ENCODE assay signal across 8 cellular contexts in the genomic region with DNA sequence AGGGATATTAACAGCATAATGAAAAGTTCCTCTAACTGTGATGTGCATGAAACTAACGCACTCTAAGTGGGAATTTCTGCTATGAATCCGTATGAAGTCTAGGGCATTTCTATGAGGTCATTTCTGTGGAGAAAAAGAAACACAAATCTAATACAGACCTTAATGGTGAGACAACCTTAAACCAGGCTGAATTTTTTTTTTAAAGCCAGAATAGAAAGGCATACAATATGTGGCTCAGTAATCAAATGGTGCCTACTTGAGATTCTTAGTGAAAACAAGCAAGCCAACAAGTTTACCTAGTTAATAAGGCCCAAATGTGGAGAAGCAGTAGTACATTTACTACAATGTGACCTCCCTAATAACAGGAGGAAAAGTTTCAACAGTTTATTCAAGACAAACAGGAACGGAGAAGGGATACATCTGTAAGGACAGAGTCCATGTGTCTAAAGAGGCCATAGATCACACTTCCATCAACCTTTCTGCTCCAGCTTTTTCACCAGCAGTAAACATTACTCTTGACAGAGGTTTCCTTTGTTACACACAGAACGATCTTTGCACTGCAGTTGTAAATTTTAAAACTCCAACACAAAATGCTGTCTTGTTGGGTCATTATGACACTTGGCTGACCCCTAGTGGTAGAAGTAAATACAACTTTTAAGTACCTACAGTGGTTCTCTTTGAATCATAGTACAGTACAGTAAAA. TPM values are rescaled to one million over a fixed set of nuclear protein-coding genes. Genes with fewer than 3 reads are reported as not detected.
DNase-seq lines count a peak whose midpoint lies in the region; ATAC-seq, FAIRE-seq and TF ChIP-seq lines count a peak whose summit lies in the region.

No MANE protein-coding gene starts in this region.

- H3K23ac ChIP-seq in IMR-90 (ENCODE audit: low read depth, low read length): no peak overlapping the region

- no peak overlapping the region for H2BK15ac ChIP-seq in IMR-90 (ENCODE audit: low read depth, low read length)

- ATAC-seq in GM21737 (IDR thresholded peaks at IDR 0.05; ENCODE audit: unreplicated experiment) (peak; percentile 87), IMR-90 (ENCODE audit: low read depth) (peak; percentile 98), HepG2 (peak; percentile 99)

- dilution Hi-C loops in IMR-90 (cut with HindIII; ENCODE audit: low sequenced_read_pairs, unreplicated experiment): no loop called here

- no peak overlapping the region for H3K4me3 Mint-ChIP-seq in activated CD4-positive, alpha-beta T cell treated with anti-CD3 and anti-CD28 coated beads, Interleukin-2, amount 10 ng/mL, durations not matched to agents 24 days and 14 days

- TF ChIP-seq POLR2A in IMR-90 (IDR thresholded peaks at IDR 0.05; ENCODE audit: low read depth, low read length) (no peak), HepG2 (IDR thresholded peaks at IDR 0.05; ENCODE audit: insufficient read depth in 1 of 2, low read depth in 2 of 2, low read length in 2 of 2) (0 out of 4 replicates have a peak, but pooled peaks of 1 of the 2 experiments have one; percentile 46)

- H3K36me3 Mint-ChIP-seq in activated CD4-positive, alpha-beta T cell treated with anti-CD3 and anti-CD28 coated beads, Interleukin-2, amount 10 ng/mL, durations not matched to agents 24 days and 14 days (ENCODE audit: low read depth): peaks cover 21% of the 10 kb centered on the region

- peak; percentile 94 for FAIRE-seq in colon (lab: Jason Lieb, UNC)
- peak; percentile 99 for FAIRE-seq in HepG2 (lab: Jason Lieb, UNC)

- no peak overlapping the region for H3K56ac ChIP-seq in IMR-90 (ENCODE audit: extremely low read depth, insufficient read depth, low read length)

- TF ChIP-seq EP300 in HepG2 (IDR thresholded peaks at IDR 0.05; ENCODE audit: low read depth in 2 of 2, low read length in 2 of 2): peak in 1 of 2 experiments; percentile 94; a peak in 2 of 4 replicates
- peak; percentile 83 for TF ChIP-seq EP300 in HepG2 (CRISPR knock-in tag; IDR thresholded peaks at IDR 0.05; ENCODE audit: borderline replicate concordance)

- no CpG with 5 or more reads among the region's 4 CpGs for WGBS in IMR-90 (ENCODE audit: extremely low coverage in 2 of 2, insufficient read length in 1 of 2), 2 experiments
- WGBS in HepG2 (ENCODE audit: low lambda C conversion rate): 2% methylated on average over 4 of the region's 4 CpGs

- in situ Hi-C loops in IMR-90 (cut with MboI; ENCODE audit: low sequenced_read_pairs) (loop anchor here (5.0 kb wide), 1 partner anchor 225 kb away; no protein-coding TSS in a partner anchor), HepG2 (cut with HindIII; ENCODE audit: extremely low pct_ligation_motif_present, low pct_unique_long_range_greater_than_20kb) (loop anchor here (5.0 kb wide), 2 partner anchors 50 to 225 kb away; a partner anchor contains a TSS)

- 0 out of 2 replicates have a peak, but pooled peaks cover 2% of the 10 kb centered on the region for H3K4me1 ChIP-seq in IMR-90 (ENCODE audit: control insufficient read depth, insufficient read depth, low read length)
- no peaks in the 10 kb centered on the region for H3K4me1 ChIP-seq in OCI-LY7 (ENCODE audit: insufficient read depth, low read length, poor library complexity, severe bottlenecking)
- peaks cover 38% of the 10 kb centered on the region for H3K4me1 ChIP-seq in HepG2 (ENCODE audit: insufficient read depth, low read length)
- no peaks in the 10 kb centered on the region for H3K4me1 ChIP-seq in tibial artery

- BruUV-seq in IMR-90 (replicated peaks; lab: Mats Ljungman, UMichigan): no TSS peak
- BruUV-seq in OCI-LY7 (replicated peaks; lab: Mats Ljungman, UMichigan): no TSS peak
- no TSS peak for BruUV-seq in HepG2 (replicated peaks; lab: Mats Ljungman, UMichigan)

- no peaks in the 10 kb centered on the region for H3K27me3 ChIP-seq in IMR-90 (ENCODE audit: control insufficient read depth, insufficient read depth, low read length)
- no peaks in the 10 kb centered on the region for H3K27me3 ChIP-seq in HepG2 (ENCODE audit: control insufficient read depth in 1 of 2, insufficient read depth in 2 of 2, low read length in 2 of 2)
- no peaks in the 10 kb centered on the region for H3K27me3 ChIP-seq in tibial artery

- H3K4me1 Mint-ChIP-seq in activated CD4-positive, alpha-beta T cell treated with anti-CD3 and anti-CD28 coated beads, Interleukin-2, amount 10 ng/mL, durations not matched to agents 24 days and 14 days: peaks cover 4% of the 10 kb centered on the region

- no peak overlapping the region for H2BK120ac ChIP-seq in IMR-90 (ENCODE audit: low read depth, low read length)

- POLR2A ChIA-PET in IMR-90 (lab: Charles Lee; ENCODE audit: unreplicated experiment) (no interaction called here), OCI-LY7 (lab: Charles Lee) (interaction anchor here (0.6 to 1.1 kb wide), 2 partner anchors 86 to 143 kb away, joined by 3 to 4 read pairs; a partner anchor contains a TSS), HepG2 (lab: Yijun Ruan, JAX) (interaction anchor here (0.7 to 3.9 kb wide), 5 partner anchors 25 to 227 kb away, joined by 3 to 21 read pairs (median 14); a partner anchor contains a TSS)

- H3K4me3 ChIP-seq in IMR-90 (ENCODE audit: insufficient read depth, low read depth, low read length) (no peak overlapping the region), OCI-LY7 (ENCODE audit: low read depth, low read length, poor library complexity, severe bottlenecking) (no peak overlapping the region), HepG2 (replicated peaks in 1 of 3; ENCODE audit: insufficient read depth in 1 of 3, low read depth in 2 of 3, low read length in 3 of 3) (peak overlapping the region in 2 of 3 experiments; percentile 15 to 43; a peak in 3 of 6 replicates), tibial artery (no peak overlapping the region)

- H3K18ac ChIP-seq in IMR-90 (ENCODE audit: low read depth, low read length): no peak overlapping the region

- H4K5ac ChIP-seq in IMR-90 (ENCODE audit: low read depth, low read length): peak overlapping the region; percentile 87; the same call in 1 of the 2 replicates

- H4K20me1 ChIP-seq in IMR-90 (ENCODE audit: insufficient read depth, low read length): no peaks in the 10 kb centered on the region
- H4K20me1 ChIP-seq in OCI-LY7 (ENCODE audit: insufficient read depth, low read length): peaks cover 11% of the 10 kb centered on the region; the same call in 1 of the 2 replicates
- no peaks in the 10 kb centered on the region for H4K20me1 ChIP-seq in HepG2 (ENCODE audit: insufficient read depth, low read length)

- H4K8ac ChIP-seq in IMR-90 (ENCODE audit: low read depth in 2 of 2, low read length in 2 of 2): peak overlapping the region in 1 of 2 experiments; percentile 41; a peak in 1 of 4 replicates

- H3K9me3 Mint-ChIP-seq in activated CD4-positive, alpha-beta T cell treated with anti-CD3 and anti-CD28 coated beads, Interleukin-2, amount 10 ng/mL, durations not matched to agents 24 days and 14 days: no peaks in the 10 kb centered on the region

- H3K9me3 ChIP-seq in IMR-90 (ENCODE audit: control insufficient read depth, insufficient read depth, low read length) (no peaks in the 10 kb centered on the region), OCI-LY7 (ENCODE audit: low read length) (no peaks in the 10 kb centered on the region; the same call in 1 of the 2 replicates), HepG2 (ENCODE audit: low read length) (no peaks in the 10 kb centered on the region), tibial artery (no peaks in the 10 kb centered on the region)

- no peak overlapping the region for H2AK9ac ChIP-seq in IMR-90 (replicated peaks; ENCODE audit: low read depth, low read length, poor library complexity)

- H3K9me2 ChIP-seq in OCI-LY7 (ENCODE audit: insufficient read depth, low read length): no peaks in the 10 kb centered on the region

- peak; percentile 77 for DNase-seq in activated CD4-positive, alpha-beta T cell treated with anti-CD3 and anti-CD28 coated beads, Interleukin-2, amount 10 ng/mL, durations not matched to agents 24 days and 14 days
- DNase-seq in activated CD4-positive, alpha-beta T cell treated with anti-CD3 and anti-CD28 coated beads, Interleukin-2, amount 50 U/mL, for 48 hours: no peak
- DNase-seq in IMR-90: peak; percentile 91
- peak; percentile 84 for DNase-seq in OCI-LY7 (ENCODE audit: low spot score)
- peak; percentile 99 for DNase-seq in HepG2 (ENCODE audit: low spot score)
- no peak for DNase-seq in tibial artery

- no peak overlapping the region; the same call in 1 of the 2 replicates for H4K91ac ChIP-seq in IMR-90 (ENCODE audit: insufficient read depth, low read depth, low read length)

- H3K14ac ChIP-seq in IMR-90 (replicated peaks; ENCODE audit: low read depth, low read length): no peak overlapping the region

- H2AK5ac ChIP-seq in IMR-90 (ENCODE audit: low read depth, low read length): no peak overlapping the region

- peak overlapping the region; percentile 80 for H3K4me2 ChIP-seq in IMR-90 (ENCODE audit: low read depth, low read length)
- H3K4me2 ChIP-seq in OCI-LY7 (ENCODE audit: low read length): no peak overlapping the region
- peak overlapping the region; percentile 75 for H3K4me2 ChIP-seq in HepG2 (ENCODE audit: low read depth, low read length)

- no peak overlapping the region for H2BK5ac ChIP-seq in IMR-90 (ENCODE audit: low read depth, low read length, poor library complexity, severe bottlenecking)

- H2AFZ ChIP-seq in IMR-90 (replicated peaks; ENCODE audit: low read length, poor library complexity): no peak overlapping the region
- H2AFZ ChIP-seq in OCI-LY7 (ENCODE audit: low read length): no peak overlapping the region
- peak overlapping the region; percentile 1 for H2AFZ ChIP-seq in HepG2 (ENCODE audit: low read length)

- CTCF ChIA-PET in IMR-90 (lab: Yijun Ruan, JAX): interaction anchor here (0.6 to 1.1 kb wide), 5 partner anchors 14 to 245 kb away, joined by 3 to 4 read pairs (median 3); a partner anchor contains a TSS
- CTCF ChIA-PET in OCI-LY7 (lab: Charles Lee; ENCODE audit: unreplicated experiment): no interaction called here
- CTCF ChIA-PET in HepG2 (lab: Yijun Ruan, JAX; ENCODE audit: low intra/inter-chr PET ratio, low total read pairs): interaction anchor here (1.3 to 2.6 kb wide), 4 partner anchors 49 to 228 kb away, joined by 7 to 41 read pairs (median 22); a partner anchor contains a TSS

- H3K4ac ChIP-seq in IMR-90 (ENCODE audit: low read depth, low read length): no peak overlapping the region

- H3K79me2 ChIP-seq in OCI-LY7 (ENCODE audit: insufficient read depth, low read depth, low read length) (peaks cover 3% of the 10 kb centered on the region; the same call in 1 of the 2 replicates), HepG2 (ENCODE audit: insufficient read depth, low read length) (no peaks in the 10 kb centered on the region)

- intact Hi-C loops in activated CD4-positive, alpha-beta T cell treated with anti-CD3 and anti-CD28 coated beads, Interleukin-2, amount 10 ng/mL, durations not matched to agents 24 days and 14 days (cut with micrococcal nuclease): loop anchor here (1.0 to 2.0 kb wide), 3 partner anchors 27 to 225 kb away; a partner anchor contains a TSS
- intact Hi-C loops in IMR-90 (cut with micrococcal nuclease): loop anchor here (1.0 kb wide), 2 partner anchors 75 to 225 kb away; no protein-coding TSS in a partner anchor
- intact Hi-C loops in OCI-LY7 (cut with micrococcal nuclease; ENCODE audit: unreplicated experiment): loop anchor here (1.0 to 2.0 kb wide), 3 partner anchors 49 to 228 kb away; a partner anchor contains a TSS
- intact Hi-C loops in HepG2 (cut with micrococcal nuclease; ENCODE audit: unreplicated experiment): loop anchor here (1.0 kb wide), 6 partner anchors 49 to 228 kb away; a partner anchor contains a TSS
- intact Hi-C loops in tibial artery (cut with DNase I; ENCODE audit: low total_unique reads): loop anchor here (5.0 kb wide), 1 partner anchor 225 kb away; no protein-coding TSS in a partner anchor

- no peaks in the 10 kb centered on the region; a peak in 1 of 4 replicates for H3K79me1 ChIP-seq in IMR-90 (ENCODE audit: low read depth in 1 of 2, low read length in 2 of 2)

- no peak overlapping the region for H3K27ac ChIP-seq in IMR-90 (ENCODE audit: insufficient read depth, low read length)
- H3K27ac ChIP-seq in OCI-LY7 (ENCODE audit: low read depth, low read length, poor library complexity, severe bottlenecking): no peak overlapping the region
- H3K27ac ChIP-seq in HepG2 (ENCODE audit: extremely low read length, insufficient read depth, low read length): peak overlapping the region; percentile 91
- no peak overlapping the region for H3K27ac ChIP-seq in tibial artery

- no peak overlapping the region for H2BK20ac ChIP-seq in IMR-90 (ENCODE audit: low read depth, low read length)

- no peaks in the 10 kb centered on the region; the same call in 1 of the 2 replicates for H3K9me1 ChIP-seq in IMR-90 (ENCODE audit: insufficient read depth, low read length)

- H3K9ac ChIP-seq in IMR-90 (ENCODE audit: low read depth, low read length) (no peak overlapping the region), HepG2 (ENCODE audit: insufficient read depth, low read depth, low read length) (peak overlapping the region; percentile 39)

- no peak overlapping the region for H3K27ac Mint-ChIP-seq in activated CD4-positive, alpha-beta T cell treated with anti-CD3 and anti-CD28 coated beads, Interleukin-2, amount 10 ng/mL, durations not matched to agents 24 days and 14 days

- peaks cover 2% of the 10 kb centered on the region; the same call in 1 of the 2 replicates for H3K36me3 ChIP-seq in IMR-90 (ENCODE audit: control insufficient read depth, insufficient read depth, low read length)
- peaks cover 45% of the 10 kb centered on the region for H3K36me3 ChIP-seq in OCI-LY7 (ENCODE audit: insufficient read depth, low read length)
- peaks cover 4 to 10% of the 10 kb centered on the region in 2 experiments; a peak in 2 of 5 replicates for H3K36me3 ChIP-seq in HepG2 (replicated peaks in 1 of 2; ENCODE audit: control insufficient read depth in 1 of 2, insufficient read depth in 2 of 2, low read length in 2 of 2)
- no peaks in the 10 kb centered on the region for H3K36me3 ChIP-seq in tibial artery

- TF ChIP-seq RAD21 in IMR-90 (IDR thresholded peaks at IDR 0.05; ENCODE audit: low read length) (peak; percentile 78), HepG2 (CRISPR knock-in tag; IDR thresholded peaks at IDR 0.05) (peak; percentile 89)

- peak; percentile 81 for TF ChIP-seq CTCF in IMR-90 (conservative IDR thresholded peaks at IDR 0.05; ENCODE audit: low read depth, low read length)
- peak; percentile 90 for TF ChIP-seq CTCF in OCI-LY7 (conservative IDR thresholded peaks at IDR 0.05; ENCODE audit: low read length)
- TF ChIP-seq CTCF in HepG2 (CRISPR knock-in tag; IDR thresholded peaks at IDR 0.05): peak; percentile 90
- peak; percentile 72 to 83 for TF ChIP-seq CTCF in tibial artery (IDR thresholded peaks at IDR 0.05)

- H3K27me3 Mint-ChIP-seq in activated CD4-positive, alpha-beta T cell treated with anti-CD3 and anti-CD28 coated beads, Interleukin-2, amount 10 ng/mL, durations not matched to agents 24 days and 14 days: no peaks in the 10 kb centered on the region

RNA-seq across cellular contexts. Expression of a gene that starts 26.2 kb away (rescaled TPM):
- total RNA-seq in activated CD4-positive, alpha-beta T cell treated with anti-CD3 and anti-CD28 coated beads, Interleukin-2, amount 10 ng/mL, durations not matched to agents 24 days and 14 days: 40.0 and 45.0 TPM in 2 replicates
- total RNA-seq in IMR-90 (2012; rRNA removed): 10.0 and 21.1 TPM in 2 replicates
- 4.9 and 5.5 TPM in 2 replicates for polyA plus RNA-seq in IMR-90 (2012; rRNA removed)
- polyA plus RNA-seq in IMR-90 (2012; cell fraction: cytosol; rRNA removed): 6.0 and 9.9 TPM in 2 replicates
- 3.4 and 5.2 TPM in 2 replicates for polyA plus RNA-seq in IMR-90 (2012; cell fraction: nucleus; rRNA removed; ENCODE audit: low replicate concordance)
- 26.8 and 29.1 TPM in 2 replicates for total RNA-seq in OCI-LY7 (2014; rRNA removed; shearing (Covaris generic))
- total RNA-seq in OCI-LY7 (2022): 40.3 and 49.0 TPM in 2 replicates
- total RNA-seq in HepG2 (2016; rRNA removed; fragmentation: Illumina TruSeq; extraction: Trizol): 31.1 and 43.0 TPM in 2 replicates
- total RNA-seq in HepG2 (2016; cell fraction: cytosol; rRNA removed; fragmentation: Illumina TruSeq; extraction: Trizol; ENCODE audit: low read depth): 22.8 and 29.5 TPM in 2 replicates
- total RNA-seq in HepG2 (2016; cell fraction: insoluble cytoplasmic fraction; rRNA removed; fragmentation: Illumina TruSeq; extraction: Trizol): 30.2 and 36.7 TPM in 2 replicates
- 17.9 and 21.0 TPM in 2 replicates for total RNA-seq in HepG2 (2016; cell fraction: membrane; rRNA removed; fragmentation: Illumina TruSeq; extraction: Trizol)
- total RNA-seq in HepG2 (2016; cell fraction: nucleus; rRNA removed; fragmentation: Illumina TruSeq; extraction: Trizol): 19.2 and 25.1 TPM in 2 replicates
- 4.4 and 5.2 TPM in 2 replicates for polyA plus RNA-seq in HepG2 (2011; rRNA removed)
- 3.7 and 3.8 TPM in 2 replicates for polyA plus RNA-seq in HepG2 (2011; cell fraction: cytosol; rRNA removed)
- polyA plus RNA-seq in HepG2 (2011; cell fraction: nucleus; rRNA removed): 5.2 and 6.2 TPM in 2 replicates
- polyA plus RNA-seq in HepG2 (2012): 7.8 and 11.4 TPM in 2 replicates
- polyA plus RNA-seq in HepG2 (2016; cell fraction: cytosol; fragmentation: Illumina TruSeq; extraction: Trizol; ENCODE audit: low read depth): 1.1 and 1.8 TPM in 2 replicates
- 23.8 and 26.8 TPM in 2 replicates for polyA plus RNA-seq in HepG2 (2016; cell fraction: insoluble cytoplasmic fraction; fragmentation: Illumina TruSeq; extraction: Trizol; ENCODE audit: low read depth)
- polyA plus RNA-seq in HepG2 (2016; cell fraction: membrane; fragmentation: Illumina TruSeq; extraction: Trizol; ENCODE audit: low read depth): 4.5 and 4.9 TPM in 2 replicates
- 17.3 and 19.4 TPM in 2 replicates for polyA plus RNA-seq in HepG2 (2016; cell fraction: nucleus; fragmentation: Illumina TruSeq; extraction: Trizol; ENCODE audit: insufficient read depth, low read depth)
- polyA minus RNA-seq in HepG2 (2011; rRNA and poly(A)+ RNA removed; ENCODE audit: low replicate concordance): 5.7 and 8.3 TPM in 2 replicates
- 9.0 and 10.6 TPM in 2 replicates for polyA minus RNA-seq in HepG2 (2011; cell fraction: cytosol; rRNA and poly(A)+ RNA removed)
- polyA minus RNA-seq in HepG2 (2011; cell fraction: nucleus; rRNA and poly(A)+ RNA removed): 22.0 and 25.2 TPM in 2 replicates

RNA-seq across cellular contexts. Expression of a gene that starts 49.2 kb away (rescaled TPM):
- 19.6 and 20.0 TPM in 2 replicates for total RNA-seq in activated CD4-positive, alpha-beta T cell treated with anti-CD3 and anti-CD28 coated beads, Interleukin-2, amount 10 ng/mL, durations not matched to agents 24 days and 14 days
- total RNA-seq in IMR-90 (2012; rRNA removed) (0.36 and 1.7 TPM in 2 replicates), OCI-LY7 (2022) (39.8 and 41.3 TPM in 2 replicates), HepG2 (2016; rRNA removed; fragmentation: Illumina TruSeq; extraction: Trizol) (13.5 and 16.5 TPM in 2 replicates)
- polyA plus RNA-seq in IMR-90 (2012; rRNA removed) (1.9 TPM in 2 replicates), HepG2 (2011; rRNA removed) (2.0 and 3.0 TPM in 2 replicates)
- polyA plus RNA-seq in IMR-90 (2012; cell fraction: cytosol; rRNA removed): 1.0 and 2.4 TPM in 2 replicates
- polyA plus RNA-seq in IMR-90 (2012; cell fraction: nucleus; rRNA removed; ENCODE audit: low replicate concordance): 0.62 and 2.0 TPM in 2 replicates
- total RNA-seq in OCI-LY7 (2014; rRNA removed; shearing (Covaris generic)): 16.2 and 19.8 TPM in 2 replicates
- 4.0 and 4.1 TPM in 2 replicates for total RNA-seq in HepG2 (2016; cell fraction: cytosol; rRNA removed; fragmentation: Illumina TruSeq; extraction: Trizol; ENCODE audit: low read depth)
- total RNA-seq in HepG2 (2016; cell fraction: insoluble cytoplasmic fraction; rRNA removed; fragmentation: Illumina TruSeq; extraction: Trizol): 13.8 and 16.2 TPM in 2 replicates
- 8.1 and 8.7 TPM in 2 replicates for total RNA-seq in HepG2 (2016; cell fraction: membrane; rRNA removed; fragmentation: Illumina TruSeq; extraction: Trizol)
- total RNA-seq in HepG2 (2016; cell fraction: nucleus; rRNA removed; fragmentation: Illumina TruSeq; extraction: Trizol): 8.0 and 8.6 TPM in 2 replicates
- polyA plus RNA-seq in HepG2 (2011; cell fraction: cytosol; rRNA removed): 1.8 and 2.4 TPM in 2 replicates
- 1.9 and 2.2 TPM in 2 replicates for polyA plus RNA-seq in HepG2 (2011; cell fraction: nucleus; rRNA removed)
- polyA plus RNA-seq in HepG2 (2012): 5.6 and 8.8 TPM in 2 replicates
- 5.2 and 5.7 TPM in 2 replicates for polyA plus RNA-seq in HepG2 (2016; cell fraction: cytosol; fragmentation: Illumina TruSeq; extraction: Trizol; ENCODE audit: low read depth)
- polyA plus RNA-seq in HepG2 (2016; cell fraction: insoluble cytoplasmic fraction; fragmentation: Illumina TruSeq; extraction: Trizol; ENCODE audit: low read depth): 21.2 and 22.6 TPM in 2 replicates
- 7.6 and 8.0 TPM in 2 replicates for polyA plus RNA-seq in HepG2 (2016; cell fraction: membrane; fragmentation: Illumina TruSeq; extraction: Trizol; ENCODE audit: low read depth)
- polyA plus RNA-seq in HepG2 (2016; cell fraction: nucleus; fragmentation: Illumina TruSeq; extraction: Trizol; ENCODE audit: insufficient read depth, low read depth): 13.9 and 16.8 TPM in 2 replicates
- 2.0 and 2.8 TPM in 2 replicates for polyA minus RNA-seq in HepG2 (2011; rRNA and poly(A)+ RNA removed; ENCODE audit: low replicate concordance)
- polyA minus RNA-seq in HepG2 (2011; cell fraction: cytosol; rRNA and poly(A)+ RNA removed): 3.9 and 4.3 TPM in 2 replicates
- polyA minus RNA-seq in HepG2 (2011; cell fraction: nucleus; rRNA and poly(A)+ RNA removed): 2.0 and 2.7 TPM in 2 replicates

Comparison
In these comparisons a context has a peak if more than half of its experiments do, and no peak if none do; other contexts are left out.
1. DNase-seq: peak in activated CD4-positive, alpha-beta T cell treated with anti-CD3 and anti-CD28 coated beads, Interleukin-2, amount 10 ng/mL, durations not matched to agents 24 days and 14 days (single experiment), IMR-90 (single experiment), OCI-LY7 (single experiment) and HepG2 (single experiment); none in activated CD4-positive, alpha-beta T cell treated with anti-CD3 and anti-CD28 coated beads, Interleukin-2, amount 50 U/mL, for 48 hours (0 of 2) and tibial artery (0 of 2).
2. H3K4me3 ChIP-seq: peak in HepG2 (2 of 3); none in IMR-90 (single experiment), OCI-LY7 (single experiment) and tibial artery (0 of 2).
3. Peak in every context shown above with its lines, with median percentiles within 50 percentile points of each other: ATAC-seq and CTCF ChIP-seq.